In genomic region chr2:202327887-202328286, GRCh38 we compare ENCODE assay signal across 22 cellular contexts. TPM values are rescaled to one million over a fixed set of nuclear protein-coding genes. Genes with fewer than 3 reads are reported as not detected.
DNase-seq lines count a peak whose midpoint lies in the region; ATAC-seq and TF ChIP-seq lines count a peak whose summit lies in the region.
"Had no signal": no experiment of that assay in that cellular context is flagged by ENCODE, and none has a peak within 500 bp of the region (broad histone marks: within the 10 kb centered on the region; RNA-seq: fewer than 3 reads in every experiment).

No MANE protein-coding gene starts in this region.

- H3K4me1 Mint-ChIP-seq in activated CD8-positive, alpha-beta T cell treated with anti-CD3 and anti-CD28 coated beads, Interleukin-2, amount 10 ng/mL, durations not matched to agents 7 days and 5 days (ENCODE audit: low read depth), result no peaks in the 10 kb centered on the region
- H3K4me1 Mint-ChIP-seq in natural killer cell (no peaks in the 10 kb centered on the region), MCF 10A (ENCODE audit: insufficient read depth, unreplicated experiment) (no peaks in the 10 kb centered on the region)
- H3K4me1 Mint-ChIP-seq: activated naive CD8-positive, alpha-beta T cell treated with anti-CD3 and anti-CD28 coated beads for 36 hours; memory B cell had no signal

- H3K9ac ChIP-seq in BLaER1 (peak overlapping the region; percentile 36; the same call in 1 of the 2 replicates), HUES64 (ENCODE audit: low read depth, low read length) (peak overlapping the region; percentile 2; the same call in 1 of the 2 replicates)

- H3K27me3 Mint-ChIP-seq in activated CD8-positive, alpha-beta T cell treated with anti-CD3 and anti-CD28 coated beads, Interleukin-2, amount 10 ng/mL, durations not matched to agents 7 days and 5 days (ENCODE audit: low read depth), result no peaks in the 10 kb centered on the region
- H3K27me3 Mint-ChIP-seq in natural killer cell (ENCODE audit: low read depth in 2 of 2) (no peaks in the 10 kb centered on the region), MCF 10A (ENCODE audit: insufficient read depth, unreplicated experiment) (no peaks in the 10 kb centered on the region)
- H3K27me3 Mint-ChIP-seq: activated naive CD8-positive, alpha-beta T cell treated with anti-CD3 and anti-CD28 coated beads for 36 hours; central memory CD8-positive, alpha-beta T cell; memory B cell had no signal

- H3K27me3 ChIP-seq in BLaER1 (no peaks in the 10 kb centered on the region), HUES64 (ENCODE audit: insufficient read depth, low read length) (no peaks in the 10 kb centered on the region)
- H3K27me3 ChIP-seq: ascending aorta, tibial nerve had no signal

- H3K36me3 ChIP-seq in BLaER1 (peaks cover 24% of the 10 kb centered on the region; the same call in 1 of the 2 replicates), HUES64 (ENCODE audit: insufficient read depth, low read length) (no peaks in the 10 kb centered on the region)

- H3K4me2 ChIP-seq in BLaER1, result peak overlapping the region; percentile 68

- H4K20me1 ChIP-seq in BLaER1, result no peaks in the 10 kb centered on the region

- H3K9me3 ChIP-seq in BLaER1, result 0 out of 2 replicates have a peak, but pooled peaks cover 5% of the 10 kb centered on the region
- H3K9me3 ChIP-seq in HUES64 (ENCODE audit: insufficient read depth, low read depth, low read length), result no peaks in the 10 kb centered on the region
- H3K9me3 ChIP-seq: ascending aorta, tibial nerve had no signal

- TF ChIP-seq CTCF in fibroblast of pulmonary artery (IDR thresholded peaks at IDR 0.05; ENCODE audit: low read length, missing control alignments) (no peak), natural killer cell (IDR thresholded peaks at IDR 0.05) (no peak), MCF 10A (IDR thresholded peaks at IDR 0.05; ENCODE audit: unreplicated experiment) (no peak)

- 85% methylated on average over 2 of the region's 2 CpGs for WGBS in HUES64

- ATAC-seq in activated CD8-positive, alpha-beta T cell treated with anti-CD3 and anti-CD28 coated beads, Interleukin-2, amount 10 ng/mL, durations not matched to agents 7 days and 5 days, result no peak
- no peak for ATAC-seq in natural killer cell
- ATAC-seq: Panc1 had no signal

- H3K27ac ChIP-seq in BLaER1 (peak overlapping the region; percentile 45; the same call in 1 of the 2 replicates), HUES64 (ENCODE audit: low read depth, low read length) (peak overlapping the region; percentile 12; the same call in 1 of the 2 replicates)
- H3K27ac ChIP-seq: ascending aorta, skin epidermis, tibial nerve had no signal

- H3K4me1 ChIP-seq in BLaER1 (peaks cover 33% of the 10 kb centered on the region), HUES64 (ENCODE audit: insufficient read depth, low read length) (peaks cover 8% of the 10 kb centered on the region)
- H3K4me1 ChIP-seq: ascending aorta, tibial nerve had no signal

- BruUV-seq in MCF 10A (replicated peaks; lab: Mats Ljungman, UMichigan), result no TSS peak

- DNase-seq in fibroblast of pulmonary artery (ENCODE audit: low read depth) (peak; percentile 26), iPS-NIHi7 (ENCODE audit: extremely low spot score) (peak; percentile 39), CD1c-positive myeloid dendritic cell (ENCODE audit: extremely low spot score) (no peak), natural killer cell (no peak), MCF 10A (ENCODE audit: unreplicated experiment) (no peak)
- DNase-seq in activated CD8-positive, alpha-beta T cell treated with anti-CD3 and anti-CD28 coated beads, Interleukin-2, amount 10 ng/mL, durations not matched to agents 7 days and 5 days, result no peak
- DNase-seq: activated CD4-positive, alpha-beta T cell treated with anti-CD3 and anti-CD28 coated beads, Interleukin-2, amount 50 U/mL, for 1 hour; activated naive CD8-positive, alpha-beta T cell treated with anti-CD3 and anti-CD28 coated beads for 36 hours; dermis blood vessel endothelial cell; NCI-H1092 treated with DMSO at 0.1 percent for 48 hours; NCI-H187; NCI-H526; SIG-M5; stimulated activated CD8-positive, alpha-beta memory T cell treated with anti-CD3 and anti-CD28 coated beads, Interleukin-4, amount 100 ng/mL, for 48 hours had no signal

- H3K4me3 ChIP-seq in BLaER1, result no peak overlapping the region
- H3K4me3 ChIP-seq in HUES64 (ENCODE audit: low read length), result no peak overlapping the region
- no peak overlapping the region for H3K4me3 ChIP-seq in fibroblast of pulmonary artery (replicated peaks; ENCODE audit: low read depth, low read length)
- H3K4me3 ChIP-seq: ascending aorta, skin epidermis, tibial nerve had no signal

- CTCF ChIA-PET in activated CD8-positive, alpha-beta T cell treated with anti-CD3 and anti-CD28 coated beads, Interleukin-2, amount 10 ng/mL, durations not matched to agents 7 days and 5 days (lab: Charles Lee), result no interaction called here
- CTCF ChIA-PET in MCF 10A (lab: Yijun Ruan, JAX), result no interaction called here

- POLR2A ChIA-PET in activated CD8-positive, alpha-beta T cell treated with anti-CD3 and anti-CD28 coated beads, Interleukin-2, amount 10 ng/mL, durations not matched to agents 7 days and 5 days (lab: Charles Lee), result no interaction called here
- POLR2A ChIA-PET in MCF 10A (lab: Yijun Ruan, JAX), result interaction anchor here (1.5 kb wide), 1 partner anchor 11 kb away, joined by 4 read pairs; no protein-coding TSS in a partner anchor

- H3K27ac Mint-ChIP-seq in activated CD8-positive, alpha-beta T cell treated with anti-CD3 and anti-CD28 coated beads, Interleukin-2, amount 10 ng/mL, durations not matched to agents 7 days and 5 days, result no peak overlapping the region
- H3K27ac Mint-ChIP-seq in natural killer cell (no peak overlapping the region), MCF 10A (ENCODE audit: low read depth, unreplicated experiment) (no peak overlapping the region)
- H3K27ac Mint-ChIP-seq: activated naive CD8-positive, alpha-beta T cell treated with anti-CD3 and anti-CD28 coated beads for 36 hours; memory B cell had no signal

- intact Hi-C loops in natural killer cell (cut with micrococcal nuclease) (no loop called here), MCF 10A (cut with micrococcal nuclease) (no loop called here)

- no peaks in the 10 kb centered on the region for H3K9me3 Mint-ChIP-seq in activated CD8-positive, alpha-beta T cell treated with anti-CD3 and anti-CD28 coated beads, Interleukin-2, amount 10 ng/mL, durations not matched to agents 7 days and 5 days (ENCODE audit: insufficient read depth)
- no peaks in the 10 kb centered on the region for H3K9me3 Mint-ChIP-seq in natural killer cell
- H3K9me3 Mint-ChIP-seq in MCF 10A (ENCODE audit: unreplicated experiment), result no peaks in the 10 kb centered on the region
- H3K9me3 Mint-ChIP-seq: activated naive CD8-positive, alpha-beta T cell treated with anti-CD3 and anti-CD28 coated beads for 36 hours; central memory CD8-positive, alpha-beta T cell; memory B cell had no signal

- H3K4me3 Mint-ChIP-seq in activated CD8-positive, alpha-beta T cell treated with anti-CD3 and anti-CD28 coated beads, Interleukin-2, amount 10 ng/mL, durations not matched to agents 7 days and 5 days, result no peak overlapping the region
- H3K4me3 Mint-ChIP-seq in natural killer cell (no peak overlapping the region), MCF 10A (ENCODE audit: unreplicated experiment) (no peak overlapping the region)
- H3K4me3 Mint-ChIP-seq: activated naive CD8-positive, alpha-beta T cell treated with anti-CD3 and anti-CD28 coated beads for 36 hours; central memory CD8-positive, alpha-beta T cell; memory B cell had no signal

- no peaks in the 10 kb centered on the region for H3K36me3 Mint-ChIP-seq in activated CD8-positive, alpha-beta T cell treated with anti-CD3 and anti-CD28 coated beads, Interleukin-2, amount 10 ng/mL, durations not matched to agents 7 days and 5 days (ENCODE audit: low read depth)
- H3K36me3 Mint-ChIP-seq in natural killer cell (no peaks in the 10 kb centered on the region), MCF 10A (ENCODE audit: insufficient read depth, unreplicated experiment) (peaks cover 18% of the 10 kb centered on the region)

RNA-seq across cellular contexts. Expression of gene BMPR2, which starts 48.2 kb away (rescaled TPM):
- polyA plus RNA-seq in HUES64 (2013, experiment 1 of 2), result 8.5 TPM
- 9.4 TPM for polyA plus RNA-seq in HUES64 (2013, experiment 2 of 2)
- 1 to 10 TPM; 6.3 to 7.0 TPM for total RNA-seq in activated CD8-positive, alpha-beta T cell treated with anti-CD3 and anti-CD28 coated beads, Interleukin-2, amount 10 ng/mL, durations not matched to agents 7 days and 5 days
- total RNA-seq in natural killer cell, result 10 to 100 TPM; 17.8 to 25.5 (median 23.2) TPM
- 27.4 and 30.5 TPM in 2 replicates for total RNA-seq in MCF 10A (2022)

Comparison
In these comparisons a context has a peak if more than half of its experiments do, and no peak if none do; other contexts are left out.
1. DNase-seq: peak in fibroblast of pulmonary artery (single experiment) and iPS-NIHi7 (single experiment); none in CD1c-positive myeloid dendritic cell (single experiment), activated CD8-positive, alpha-beta T cell treated with anti-CD3 and anti-CD28 coated beads, Interleukin-2, amount 10 ng/mL, durations not matched to agents 7 days and 5 days (single experiment), natural killer cell (single experiment) and MCF 10A (single experiment).